ENCODE assay signal across 20 cellular contexts in genomic region chr3:55264933-55265332, GRCh38.
DNase-seq lines count a peak whose midpoint lies in the region; ATAC-seq and TF ChIP-seq lines count a peak whose summit lies in the region.
"Had no signal": no experiment of that assay in that cellular context is flagged by ENCODE, and none has a peak within 500 bp of the region (broad histone marks: within the 10 kb centered on the region; RNA-seq: fewer than 3 reads in every experiment).

No MANE protein-coding gene starts in this region.

- peak; percentile 86 for ATAC-seq in SK-N-SH treated with all-trans-retinoic acid at 6 μM for 48 hours
- no peak for ATAC-seq in GM19035 (IDR thresholded peaks at IDR 0.05; ENCODE audit: unreplicated experiment)

- DNase-seq in EH (ENCODE audit: low read depth) (peak; percentile 64), HT1080 (ENCODE audit: low read depth) (peak; percentile 17), iris pigment epithelial cell (ENCODE audit: low read depth) (peak; percentile 9), NCI-H1436 treated with DMSO at 0.1 percent for 48 hours (lab: John Stamatoyannopoulos, UW) (no peak), NCI-H524 treated with DMSO at 0.1 percent for 48 hours (lab: John Stamatoyannopoulos, UW) (no peak)
- DNase-seq in central memory CD4-positive, alpha-beta T cell = no peak
- DNase-seq: 8988T; ACHN; CD4-positive, alpha-beta T cell; DMS53; H7; KBM-7; MM.1S; NCI-H1694; NCI-H2029 treated with DMSO at 0.1 percent for 48 hours; NCI-H446 treated with DMSO at 0.1 percent for 48 hours; NCI-H526 treated with DMSO at 0.1 percent for 48 hours; SHP77 had no signal

TF ChIP-seq in SK-N-SH treated with all-trans-retinoic acid at 6 μM for 48 hours, 23 proteins besides CTCF, POLR2A, EP300 and RAD21:
- TF ChIP-seq ISL1 (CRISPR knock-in tag; IDR thresholded peaks at IDR 0.05) = peak; percentile 24; the same call in 1 of the 2 replicates
- TF ChIP-seq, protein P1, sequence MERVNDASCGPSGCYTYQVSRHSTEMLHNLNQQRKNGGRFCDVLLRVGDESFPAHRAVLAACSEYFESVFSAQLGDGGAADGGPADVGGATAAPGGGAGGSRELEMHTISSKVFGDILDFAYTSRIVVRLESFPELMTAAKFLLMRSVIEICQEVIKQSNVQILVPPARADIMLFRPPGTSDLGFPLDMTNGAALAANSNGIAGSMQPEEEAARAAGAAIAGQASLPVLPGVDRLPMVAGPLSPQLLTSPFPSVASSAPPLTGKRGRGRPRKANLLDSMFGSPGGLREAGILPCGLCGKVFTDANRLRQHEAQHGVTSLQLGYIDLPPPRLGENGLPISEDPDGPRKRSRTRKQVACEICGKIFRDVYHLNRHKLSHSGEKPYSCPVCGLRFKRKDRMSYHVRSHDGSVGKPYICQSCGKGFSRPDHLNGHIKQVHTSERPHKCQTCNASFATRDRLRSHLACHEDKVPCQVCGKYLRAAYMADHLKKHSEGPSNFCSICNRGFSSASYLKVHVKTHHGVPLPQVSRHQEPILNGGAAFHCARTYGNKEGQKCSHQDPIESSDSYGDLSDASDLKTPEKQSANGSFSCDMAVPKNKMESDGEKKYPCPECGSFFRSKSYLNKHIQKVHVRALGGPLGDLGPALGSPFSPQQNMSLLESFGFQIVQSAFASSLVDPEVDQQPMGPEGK (CRISPR knock-in tag; IDR thresholded peaks at IDR 0.05; ENCODE audit: borderline replicate concordance) = no peak
TF ChIP-seq in SK-N-SH treated with all-trans-retinoic acid at 6 μM for 48 hours: peak in this region for 1.

Comparison
In these comparisons a context has a peak if more than half of its experiments do, and no peak if none do; other contexts are left out.
1. DNase-seq: peak in EH (single experiment), HT1080 (single experiment) and iris pigment epithelial cell (single experiment); none in NCI-H1436 treated with DMSO at 0.1 percent for 48 hours (single experiment), NCI-H524 treated with DMSO at 0.1 percent for 48 hours (single experiment) and central memory CD4-positive, alpha-beta T cell (single experiment).